In the genomic region with DNA sequence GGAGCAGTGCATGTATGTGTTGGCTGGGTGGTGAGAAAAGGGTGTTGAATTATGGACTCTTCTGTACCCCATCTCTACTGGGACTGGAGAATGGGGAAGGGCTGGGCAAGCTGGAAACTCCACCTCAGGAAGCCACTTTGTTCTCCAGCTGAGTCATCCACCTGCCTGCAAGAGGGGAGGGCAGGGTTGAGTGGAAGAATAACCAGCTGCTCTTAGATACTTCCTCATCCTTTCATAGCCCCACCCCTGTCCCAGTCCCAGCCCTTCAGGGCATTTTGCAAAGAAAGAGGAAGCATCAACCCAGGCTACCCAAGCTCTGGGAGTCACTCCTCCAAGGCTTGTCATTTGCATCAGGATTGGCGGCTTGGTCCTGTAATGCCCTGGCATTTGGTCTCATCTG, we compare ENCODE assay signal across 8 cellular contexts. TPM values are rescaled to one million over a fixed set of nuclear protein-coding genes. Genes with fewer than 3 reads are reported as not detected.
A peak's percentile ranks its signal among the peaks of the same experiment; 100 is the strongest.
DNase-seq lines count a peak whose midpoint lies in the region; ATAC-seq and TF ChIP-seq lines count a peak whose summit lies in the region.

No MANE protein-coding gene starts in this region.

- H2AFZ ChIP-seq in MM.1S (ENCODE audit: low read length): no peak overlapping the region

- no peaks in the 10 kb centered on the region for H3K79me2 ChIP-seq in MM.1S (ENCODE audit: low read length)

- H3K27ac ChIP-seq in body of pancreas (peak overlapping the region in 1 of 4 donors; percentile 7), MM.1S (ENCODE audit: low read length) (no peak overlapping the region)
- H3K27ac ChIP-seq in effector memory CD4-positive, alpha-beta T cell (ENCODE audit: insufficient read depth, low read length, poor library complexity, severe bottlenecking): no peak overlapping the region

- no peak overlapping the region for H3K9ac ChIP-seq in MM.1S (ENCODE audit: low read length)

- H4K20me1 ChIP-seq in MM.1S (ENCODE audit: insufficient read depth, low read length): no peaks in the 10 kb centered on the region

- intact Hi-C loops in body of pancreas (cut with DNase I): no loop called here

- H3K4me1 ChIP-seq in body of pancreas: peaks cover 9% of the 10 kb centered on the region
- no peaks in the 10 kb centered on the region for H3K4me1 ChIP-seq in effector memory CD4-positive, alpha-beta T cell (ENCODE audit: control insufficient read depth, insufficient read depth, low read length, poor library complexity, severe bottlenecking)
- H3K4me1 ChIP-seq in MM.1S (ENCODE audit: low read length): 0 out of 2 replicates have a peak, but pooled peaks cover 7% of the 10 kb centered on the region

- H3K9me2 ChIP-seq in MM.1S (replicated peaks; ENCODE audit: insufficient read depth, low read length): no peaks in the 10 kb centered on the region

- no peak overlapping the region for H3K4me2 ChIP-seq in MM.1S (ENCODE audit: low read depth, low read length)

- H3K4me3 ChIP-seq in body of pancreas: no peak overlapping the region
- no peak overlapping the region for H3K4me3 ChIP-seq in effector memory CD4-positive, alpha-beta T cell (ENCODE audit: insufficient read depth, low read depth, low read length, poor library complexity, severe bottlenecking)
- no peak overlapping the region for H3K4me3 ChIP-seq in MM.1S (ENCODE audit: low read length)

- no peaks in the 10 kb centered on the region for H3K9me3 ChIP-seq in body of pancreas
- no peaks in the 10 kb centered on the region for H3K9me3 ChIP-seq in effector memory CD4-positive, alpha-beta T cell (ENCODE audit: control insufficient read depth, low read length)
- no peaks in the 10 kb centered on the region for H3K9me3 ChIP-seq in MM.1S (replicated peaks; ENCODE audit: insufficient read depth, low read length)

- TF ChIP-seq CTCF in body of pancreas (IDR thresholded peaks at IDR 0.05) (no peak), MM.1S (IDR thresholded peaks at IDR 0.05; ENCODE audit: low read length) (no peak)

- H3K36me3 ChIP-seq in body of pancreas (replicated peaks in 1 of 2; ENCODE audit: insufficient read depth in 1 of 2, low read depth in 2 of 2) (no peaks in the 10 kb centered on the region), MM.1S (replicated peaks; ENCODE audit: insufficient read depth, low read length) (no peaks in the 10 kb centered on the region)
- H3K36me3 ChIP-seq in effector memory CD4-positive, alpha-beta T cell (ENCODE audit: control insufficient read depth, insufficient read depth, low read length): peaks cover 12% of the 10 kb centered on the region

- ATAC-seq in GM21825 (IDR thresholded peaks at IDR 0.05; ENCODE audit: unreplicated experiment) (peak; percentile 94), body of pancreas (peak; percentile 68)

- no peak for TF ChIP-seq POLR2A in body of pancreas (IDR thresholded peaks at IDR 0.05)

- no peaks in the 10 kb centered on the region for H3K27me3 ChIP-seq in body of pancreas
- no peaks in the 10 kb centered on the region for H3K27me3 ChIP-seq in effector memory CD4-positive, alpha-beta T cell (replicated peaks; ENCODE audit: control insufficient read depth, insufficient read depth, low read length, poor library complexity, severe bottlenecking)
- no peaks in the 10 kb centered on the region for H3K27me3 ChIP-seq in MM.1S (replicated peaks; ENCODE audit: insufficient read depth, low read length)

- WGBS in body of pancreas, 2 donors: 71 to 80% methylated on average over 1 of the region's 1 CpG

- H3F3A ChIP-seq in MM.1S (ENCODE audit: insufficient read depth, low read length): no peaks in the 10 kb centered on the region

- DNase-seq in NCI-H1436 (lab: John Stamatoyannopoulos, UW) (peak; percentile 27), NCI-H1436 treated with DMSO at 0.1 percent for 48 hours (lab: John Stamatoyannopoulos, UW) (no peak), M059J (ENCODE audit: low read depth) (peak; percentile 86), body of pancreas (peak in 3 of 4 donors; percentile 22 to 70 (median 34)), medulla oblongata (ENCODE audit: extremely low spot score) (peak; percentile 80), MM.1S (no peak)
- DNase-seq in effector memory CD4-positive, alpha-beta T cell: no peak

RNA-seq across cellular contexts. Expression of a gene that starts 33.1 kb away (rescaled TPM):
- total RNA-seq in M059J (2014; rRNA removed; shearing (Covaris generic)): 304 and 386 TPM in 2 replicates
- total RNA-seq in body of pancreas: 10 to 100 TPM; 35.3 to 39.4 TPM

Comparison
In these comparisons a context has a peak if more than half of its experiments do, and no peak if none do; other contexts are left out.
1. DNase-seq: peak in NCI-H1436 (single experiment), M059J (single experiment), body of pancreas (3 of 4) and medulla oblongata (single experiment); none in NCI-H1436 treated with DMSO at 0.1 percent for 48 hours (single experiment), effector memory CD4-positive, alpha-beta T cell (0 of 3) and MM.1S (single experiment).